8 cellular contexts compared by ENCODE assay signal in the genomic region with DNA sequence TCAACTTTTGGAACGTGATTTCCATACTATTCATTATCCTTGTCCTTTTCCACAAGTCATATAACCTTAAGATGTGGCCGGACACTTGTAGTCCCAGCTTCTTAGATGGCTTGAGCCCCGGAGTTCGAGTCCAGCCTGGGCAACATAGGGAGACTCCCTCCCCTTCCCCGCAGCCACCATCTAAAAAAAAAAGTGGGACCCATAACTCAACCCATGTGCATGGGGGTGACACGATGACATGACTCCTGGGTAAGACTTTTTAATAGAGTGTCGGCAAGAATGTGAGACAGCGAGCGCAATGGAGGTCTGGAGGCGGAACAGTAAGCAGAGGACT. TPM values are rescaled to one million over a fixed set of nuclear protein-coding genes. Genes with fewer than 3 reads are reported as not detected.
DNase-seq lines count a peak whose midpoint lies in the region; ATAC-seq and TF ChIP-seq lines count a peak whose summit lies in the region.

No MANE protein-coding gene starts in this region.

- H2BK5ac ChIP-seq in H9 (ENCODE audit: insufficient read length, low read length): no peak overlapping the region

- H4K91ac ChIP-seq in H9 (ENCODE audit: insufficient read length, low read depth, low read length): no peak overlapping the region

- WGBS in H9 (ENCODE audit: extremely low coverage, insufficient read length, low lambda C conversion rate): no CpG with 5 or more reads among the region's 10 CpGs

- H2BK20ac ChIP-seq in H9 (ENCODE audit: low read depth, low read length, poor library complexity, severe bottlenecking): no peak overlapping the region

- no peak overlapping the region for H2BK12ac ChIP-seq in H9 (ENCODE audit: insufficient read length, low read depth, low read length)

- H3F3A ChIP-seq in neural cell (ENCODE audit: insufficient read depth, low read length, poor library complexity, severe bottlenecking): peaks cover 8% of the 10 kb centered on the region

- TF ChIP-seq CTCF in H9 (conservative IDR thresholded peaks at IDR 0.05) (no peak), RWPE1 (conservative IDR thresholded peaks at IDR 0.05; ENCODE audit: low read depth) (no peak), epithelial cell of esophagus (IDR thresholded peaks at IDR 0.05; ENCODE audit: insufficient read depth, low read depth, low read length, missing control alignments) (no peak), neural cell (IDR thresholded peaks at IDR 0.05; ENCODE audit: poor library complexity, severe bottlenecking) (no peak)

- POLR2A ChIA-PET in RWPE1 (lab: Yijun Ruan, JAX; ENCODE audit: low non-redundant PET): interaction anchor here (0.6 kb wide), 1 partner anchor 98 kb away, joined by 5 read pairs; no protein-coding TSS in a partner anchor

- H2BK120ac ChIP-seq in H9 (ENCODE audit: low read depth, low read length, poor library complexity, severe bottlenecking): no peak overlapping the region

- H3K9ac ChIP-seq in H9 (ENCODE audit: extremely low read depth, insufficient read length, low read length) (peak overlapping the region; percentile 66), neural cell (ENCODE audit: low read length) (peak overlapping the region; percentile 81)

- no peak for ATAC-seq in HG03469 (IDR thresholded peaks at IDR 0.05; ENCODE audit: unreplicated experiment)

- no peaks in the 10 kb centered on the region for H3K79me1 ChIP-seq in H9 (ENCODE audit: insufficient read depth, low read depth, low read length, poor library complexity, severe bottlenecking)

- no peak overlapping the region for H2BK15ac ChIP-seq in H9 (ENCODE audit: low read depth, low read length)

- no peak overlapping the region for H3K4ac ChIP-seq in H9 (ENCODE audit: low read depth, low read length)

- H3K4me3 Mint-ChIP-seq in H9: peak overlapping the region; percentile 93 to 97

- DNase-seq in H9: no peak
- no peak for DNase-seq in RWPE1 (ENCODE audit: low spot score)
- no peak for DNase-seq in epithelial cell of esophagus (ENCODE audit: low read depth)
- no peak for DNase-seq in occipital lobe (lab: John Stamatoyannopoulos, UW)
- no peak for DNase-seq in activated CD8-positive, alpha-beta memory T cell treated with anti-CD3 and anti-CD28 coated beads, Interleukin-2, amount 50 U/mL, for 4 hours
- no peak for DNase-seq in NCI-H146 treated with DMSO at 0.1 percent for 48 hours (lab: John Stamatoyannopoulos, UW; ENCODE audit: unreplicated experiment)

- TF ChIP-seq EP300 in neural cell (conservative IDR thresholded peaks at IDR 0.05; ENCODE audit: poor library complexity, severe bottlenecking): no peak

- no peak for TF ChIP-seq RAD21 in neural cell (conservative IDR thresholded peaks at IDR 0.05)

- H4K8ac ChIP-seq in H9 (replicated peaks; ENCODE audit: insufficient read length, low read depth, low read length): no peak overlapping the region

- H2AK5ac ChIP-seq in H9 (ENCODE audit: insufficient read length, low read length): no peak overlapping the region

- peak overlapping the region; percentile 49; the same call in 1 of the 2 replicates for H3K14ac ChIP-seq in H9 (ENCODE audit: insufficient read depth, low read length)

- H3K4me2 ChIP-seq in H9 (ENCODE audit: insufficient read depth, insufficient read length, low read length): peak overlapping the region; percentile 99
- H3K4me2 ChIP-seq in neural cell (ENCODE audit: low read length): peak overlapping the region; percentile 54

- no peaks in the 10 kb centered on the region for H3K9me2 ChIP-seq in neural cell (ENCODE audit: insufficient read depth, low read length)

- H3K4me1 ChIP-seq in H9 (ENCODE audit: insufficient read depth, low read length): no peaks in the 10 kb centered on the region; the same call in 1 of the 2 replicates

- no peak overlapping the region for H3K56ac ChIP-seq in H9 (ENCODE audit: insufficient read length, low read depth, low read length)

- H3K27me3 ChIP-seq in H9 (ENCODE audit: insufficient read depth, low read length) (no peaks in the 10 kb centered on the region), neural cell (ENCODE audit: insufficient read depth, low read depth, low read length) (no peaks in the 10 kb centered on the region)

- H3K79me2 ChIP-seq in H9 (ENCODE audit: insufficient read depth, low read length) (no peaks in the 10 kb centered on the region), neural cell (replicated peaks; ENCODE audit: insufficient read depth, low read length) (peaks cover 13% of the 10 kb centered on the region)

- H3K4me1 Mint-ChIP-seq in H9: peaks cover 13 to 14% of the 10 kb centered on the region in 2 experiments

- no peaks in the 10 kb centered on the region for H3K36me3 ChIP-seq in neural cell (ENCODE audit: insufficient read depth, low read length)

- H3K9me3 Mint-ChIP-seq in H9: no peaks in the 10 kb centered on the region

- H3K23me2 ChIP-seq in H9 (ENCODE audit: insufficient read length, low read depth, low read length, poor library complexity, severe bottlenecking): peaks cover 12% of the 10 kb centered on the region

- H3K4me3 ChIP-seq in epithelial cell of esophagus (ENCODE audit: low read length) (peak overlapping the region; percentile 97), neural cell (ENCODE audit: low read length) (peak overlapping the region; percentile 81)

- H3T11ph ChIP-seq in H9 (ENCODE audit: low read length): no peak overlapping the region

- peak overlapping the region; percentile 89 to 99 (median 95) for H3K27ac Mint-ChIP-seq in H9

- H4K20me1 ChIP-seq in H9 (ENCODE audit: control insufficient read depth, insufficient read depth, insufficient read length) (no peaks in the 10 kb centered on the region), neural cell (ENCODE audit: insufficient read depth) (no peaks in the 10 kb centered on the region)

- H3K27ac ChIP-seq in H9 (ENCODE audit: insufficient read length, low read depth, low read length) (peak overlapping the region; percentile 33), RWPE1 (peak overlapping the region; percentile 81), neural cell (ENCODE audit: low read length) (peak overlapping the region; percentile 89)

- H2AFZ ChIP-seq in H9 (ENCODE audit: low read length) (no peak overlapping the region), neural cell (ENCODE audit: low read depth, low read length) (peak overlapping the region; percentile 84)

- H3K27me3 Mint-ChIP-seq in H9 (ENCODE audit: low read depth): no peaks in the 10 kb centered on the region

- H4K5ac ChIP-seq in H9 (ENCODE audit: insufficient read length, low read depth, low read length): no peak overlapping the region

- peak overlapping the region; percentile 69 for H3K18ac ChIP-seq in H9 (ENCODE audit: insufficient read length, low read depth, low read length)

- CTCF ChIA-PET in RWPE1 (lab: Yijun Ruan, JAX): interaction anchor here (1.2 kb wide), 1 partner anchor 9 kb away, joined by 3 read pairs; no protein-coding TSS in a partner anchor

- no peak overlapping the region for H3K23ac ChIP-seq in H9 (ENCODE audit: insufficient read length, low read depth, low read length)

- H3K9me3 ChIP-seq in H9 (ENCODE audit: control insufficient read depth, low read depth, low read length): no peaks in the 10 kb centered on the region
- H3K9me3 ChIP-seq in neural cell (ENCODE audit: low read length): no peaks in the 10 kb centered on the region

- peaks cover 9 to 22% (median 21%) of the 10 kb centered on the region in 3 experiments; a peak in 6 of 7 replicates for H3K36me3 Mint-ChIP-seq in H9 (ENCODE audit: insufficient read depth in 1 of 3, low read depth in 3 of 3)

TF ChIP-seq in neural cell, 6 proteins besides CTCF, POLR2A, EP300 and RAD21:
- TF ChIP-seq, protein P1, sequence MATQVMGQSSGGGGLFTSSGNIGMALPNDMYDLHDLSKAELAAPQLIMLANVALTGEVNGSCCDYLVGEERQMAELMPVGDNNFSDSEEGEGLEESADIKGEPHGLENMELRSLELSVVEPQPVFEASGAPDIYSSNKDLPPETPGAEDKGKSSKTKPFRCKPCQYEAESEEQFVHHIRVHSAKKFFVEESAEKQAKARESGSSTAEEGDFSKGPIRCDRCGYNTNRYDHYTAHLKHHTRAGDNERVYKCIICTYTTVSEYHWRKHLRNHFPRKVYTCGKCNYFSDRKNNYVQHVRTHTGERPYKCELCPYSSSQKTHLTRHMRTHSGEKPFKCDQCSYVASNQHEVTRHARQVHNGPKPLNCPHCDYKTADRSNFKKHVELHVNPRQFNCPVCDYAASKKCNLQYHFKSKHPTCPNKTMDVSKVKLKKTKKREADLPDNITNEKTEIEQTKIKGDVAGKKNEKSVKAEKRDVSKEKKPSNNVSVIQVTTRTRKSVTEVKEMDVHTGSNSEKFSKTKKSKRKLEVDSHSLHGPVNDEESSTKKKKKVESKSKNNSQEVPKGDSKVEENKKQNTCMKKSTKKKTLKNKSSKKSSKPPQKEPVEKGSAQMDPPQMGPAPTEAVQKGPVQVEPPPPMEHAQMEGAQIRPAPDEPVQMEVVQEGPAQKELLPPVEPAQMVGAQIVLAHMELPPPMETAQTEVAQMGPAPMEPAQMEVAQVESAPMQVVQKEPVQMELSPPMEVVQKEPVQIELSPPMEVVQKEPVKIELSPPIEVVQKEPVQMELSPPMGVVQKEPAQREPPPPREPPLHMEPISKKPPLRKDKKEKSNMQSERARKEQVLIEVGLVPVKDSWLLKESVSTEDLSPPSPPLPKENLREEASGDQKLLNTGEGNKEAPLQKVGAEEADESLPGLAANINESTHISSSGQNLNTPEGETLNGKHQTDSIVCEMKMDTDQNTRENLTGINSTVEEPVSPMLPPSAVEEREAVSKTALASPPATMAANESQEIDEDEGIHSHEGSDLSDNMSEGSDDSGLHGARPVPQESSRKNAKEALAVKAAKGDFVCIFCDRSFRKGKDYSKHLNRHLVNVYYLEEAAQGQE (IDR thresholded peaks at IDR 0.05; ENCODE audit: borderline replicate concordance): no peak
- TF ChIP-seq MXI1 (conservative IDR thresholded peaks at IDR 0.05; ENCODE audit: poor library complexity, severe bottlenecking) (no peak), TAF1 (IDR thresholded peaks at IDR 0.05; ENCODE audit: low read depth) (no peak), SMC3 (conservative IDR thresholded peaks at IDR 0.05; ENCODE audit: poor library complexity) (no peak), EZH2 (IDR thresholded peaks at IDR 0.05; ENCODE audit: borderline replicate concordance, insufficient read depth, low read length, poor library complexity, severe bottlenecking) (no peak), POLR2AphosphoS5 (IDR thresholded peaks at IDR 0.05) (no peak)

RNA-seq across cellular contexts. Expression of a gene that starts 25.7 kb away (rescaled TPM):
- total RNA-seq in H9 (2021): 55.2 and 55.5 TPM in 2 replicates
- polyA plus RNA-seq in neural cell: 26.9 and 33.5 TPM in 2 replicates
- polyA minus RNA-seq in neural cell: 78.6 and 89.1 TPM in 2 replicates
- 54.0 TPM for total RNA-seq in occipital lobe

RNA-seq across cellular contexts. Expression of a gene that starts 53.8 kb away (rescaled TPM):
- total RNA-seq in H9 (2021) (14.8 and 15.5 TPM in 2 replicates), occipital lobe (27.8 TPM)
- polyA plus RNA-seq in neural cell: 16.1 and 25.5 TPM in 2 replicates
- polyA minus RNA-seq in neural cell: 35.1 and 42.6 TPM in 2 replicates

Comparison
In these comparisons a context has a peak if more than half of its experiments do, and no peak if none do; other contexts are left out.
1. H3K27ac ChIP-seq: peak in every context shown above with its lines; median percentile 89 in neural cell; 81 in RWPE1; 33 in H9.